In the genomic region with DNA sequence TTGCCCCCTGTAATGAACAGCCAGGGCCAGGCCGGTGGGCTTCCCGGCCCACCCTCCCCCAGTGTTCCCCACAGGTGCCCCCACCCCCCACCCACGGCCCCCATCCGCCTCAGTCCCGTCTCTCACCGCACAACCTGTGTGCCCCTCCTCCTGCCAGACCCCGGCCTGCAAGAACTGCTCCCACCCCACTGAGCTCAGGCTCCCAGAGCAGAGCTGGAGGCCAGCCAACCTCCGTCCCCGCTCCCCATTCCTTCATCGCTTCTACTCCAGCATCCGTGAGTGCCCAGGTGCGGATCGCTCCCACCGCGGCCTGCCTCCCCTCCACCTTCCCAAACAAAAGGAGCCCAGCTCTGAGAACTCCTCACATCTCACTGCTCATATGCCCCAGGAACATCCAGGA, we compare ENCODE assay signal across 29 cellular contexts. TPM values are rescaled to one million over a fixed set of nuclear protein-coding genes. Genes with fewer than 3 reads are reported as not detected.
"Had no signal": no experiment of that assay in that cellular context is flagged by ENCODE, and none has a peak within 500 bp of the region (broad histone marks: within the 10 kb centered on the region; RNA-seq: fewer than 3 reads in every experiment).

No MANE protein-coding gene starts in this region.

- H3K27ac Mint-ChIP-seq: activated naive CD4-positive, alpha-beta T cell treated with anti-CD3 and anti-CD28 coated beads for 36 hours; activated naive CD8-positive, alpha-beta T cell treated with anti-CD3 and anti-CD28 coated beads, Interleukin-2, amount 10 ng/mL, durations not matched to agents 7 days and 5 days; activated T-cell treated with anti-CD3 and anti-CD28 coated beads, Interleukin-2, amount 50 U/mL, for 72 hours; mesothelial cell of epicardium; stimulated activated effector memory CD8-positive, alpha-beta T cell treated with anti-CD3 and anti-CD28 coated beads, Interleukin-12 subunit alpha, Interleukin-12 subunit beta, amount 100 ng/mL, for 72 hours; T-helper 1 cell treated with Interleukin-12 subunit alpha and Interleukin-12 subunit beta and Interleukin-4 antibody, amounts not matched to agents 30 μg/mL and 1 μg/mL, for 36 hours had no signal

- H3K27me3 ChIP-seq: esophagus squamous epithelium, gastrocnemius medialis, stomach, suprapubic skin, transverse colon, vagina had no signal

- H3K36me3 Mint-ChIP-seq: natural killer cell had no signal

- H3K27me3 Mint-ChIP-seq: activated naive CD8-positive, alpha-beta T cell treated with anti-CD3 and anti-CD28 coated beads, Interleukin-2, amount 10 ng/mL, durations not matched to agents 7 days and 5 days had no signal

- H3K9me3 Mint-ChIP-seq: activated naive CD4-positive, alpha-beta T cell treated with anti-CD3 and anti-CD28 coated beads for 36 hours; activated naive CD8-positive, alpha-beta T cell treated with anti-CD3 and anti-CD28 coated beads, Interleukin-2, amount 10 ng/mL, durations not matched to agents 7 days and 5 days; activated T-cell treated with anti-CD3 and anti-CD28 coated beads, Interleukin-2, amount 50 U/mL, for 72 hours; mesothelial cell of epicardium; natural killer cell; stimulated activated effector memory CD8-positive, alpha-beta T cell treated with anti-CD3 and anti-CD28 coated beads, Interleukin-12 subunit alpha, Interleukin-12 subunit beta, amount 100 ng/mL, for 72 hours; T-helper 1 cell treated with Interleukin-12 subunit alpha and Interleukin-12 subunit beta and Interleukin-4 antibody, amounts not matched to agents 30 μg/mL and 1 μg/mL, for 36 hours had no signal

- H3K36me3 ChIP-seq: vagina had no signal

- H3K4me3 ChIP-seq: coronary artery, esophagus squamous epithelium, gastrocnemius medialis, left ventricle myocardium inferior, stomach, suprapubic skin, transverse colon, vagina had no signal

- ATAC-seq: activated T-cell treated with anti-CD3 and anti-CD28 coated beads, Interleukin-2, amount 50 U/mL, for 72 hours; gastrocnemius medialis; natural killer cell; sciatic nerve; stimulated activated effector memory CD8-positive, alpha-beta T cell treated with anti-CD3 and anti-CD28 coated beads, Interleukin-12 subunit alpha, Interleukin-12 subunit beta, amount 100 ng/mL, for 72 hours had no signal

- H3K9me3 ChIP-seq: esophagus squamous epithelium, gastrocnemius medialis, left ventricle myocardium inferior, stomach, suprapubic skin, transverse colon, vagina had no signal

- DNase-seq: activated CD4-positive, alpha-beta T cell treated with anti-CD3 and anti-CD28 coated beads for 4 hours; activated CD4-positive, alpha-beta T cell treated with anti-CD3 and anti-CD28 coated beads, Interleukin-2, amount 50 U/mL, for 48 hours; activated CD4-positive, CD25-positive, alpha-beta regulatory T cell; activated effector memory CD4-positive, alpha-beta T cell treated with Interleukin-2 at 50 U/mL for 16 hours; activated naive CD4-positive, alpha-beta T cell treated with anti-CD3 and anti-CD28 coated beads for 36 hours; activated naive CD8-positive, alpha-beta T cell treated with anti-CD3 and anti-CD28 coated beads, Interleukin-2, amount 10 ng/mL, durations not matched to agents 7 days and 5 days; activated T-cell treated with anti-CD3 and anti-CD28 coated beads, Interleukin-2, amount 50 U/mL, for 72 hours; amygdala; cerebellar nuclear complex; esophagus squamous epithelium; gastrocnemius medialis; head of caudate nucleus; hypothalamus; left ventricle myocardium inferior; mammary epithelial cell; natural killer cell; posterior cingulate gyrus; small intestine; stimulated activated CD4-positive, alpha-beta T cell treated with anti-CD3 and anti-CD28 coated beads, Interleukin-2, amount 100 ng/mL, for 24 hours; stomach; T1000; transverse colon had no signal

- H3K27ac ChIP-seq: coronary artery, esophagus squamous epithelium, gastrocnemius medialis, left ventricle myocardium inferior, stomach, suprapubic skin, transverse colon, vagina had no signal

- H3K4me3 Mint-ChIP-seq: activated naive CD4-positive, alpha-beta T cell treated with anti-CD3 and anti-CD28 coated beads for 36 hours; activated naive CD8-positive, alpha-beta T cell treated with anti-CD3 and anti-CD28 coated beads, Interleukin-2, amount 10 ng/mL, durations not matched to agents 7 days and 5 days; activated T-cell treated with anti-CD3 and anti-CD28 coated beads, Interleukin-2, amount 50 U/mL, for 72 hours; mesothelial cell of epicardium; natural killer cell; stimulated activated effector memory CD8-positive, alpha-beta T cell treated with anti-CD3 and anti-CD28 coated beads, Interleukin-12 subunit alpha, Interleukin-12 subunit beta, amount 100 ng/mL, for 72 hours; T-helper 1 cell treated with Interleukin-12 subunit alpha and Interleukin-12 subunit beta and Interleukin-4 antibody, amounts not matched to agents 30 μg/mL and 1 μg/mL, for 36 hours had no signal

RNA-seq across cellular contexts. Expression of gene IL17C, which starts 20.3 kb away (rescaled TPM):
- total RNA-seq: activated naive CD4-positive, alpha-beta T cell treated with anti-CD3 and anti-CD28 coated beads for 36 hours; gastrocnemius medialis; left ventricle myocardium inferior; mammary epithelial cell; mesothelial cell of epicardium; sciatic nerve; suprapubic skin; transverse colon; vagina had no signal

RNA-seq across cellular contexts. Expression of gene SNAI3, which starts 27.6 kb away (rescaled TPM):
- total RNA-seq: mammary epithelial cell, vagina had no signal
